In genomic region chr19:10975374-10976036, GRCh38 we compare ENCODE assay signal across 1 cellular context.
TF ChIP-seq lines count a peak whose summit lies in the region.

No MANE protein-coding gene starts in this region.

TF ChIP-seq in endothelial cell of umbilical vein, 7 proteins besides CTCF, POLR2A, EP300 and RAD21:
- TF ChIP-seq MAX (IDR thresholded peaks at IDR 0.05; ENCODE audit: insufficient read depth, insufficient read length): no peak
- no peak for TF ChIP-seq MYC (IDR thresholded peaks at IDR 0.05; ENCODE audit: low read depth, low read length)
- no peak for TF ChIP-seq POLR2AphosphoS5 (IDR thresholded peaks at IDR 0.05; ENCODE audit: insufficient read depth, low read depth, low read length)
- TF ChIP-seq FOS (IDR thresholded peaks at IDR 0.05; ENCODE audit: borderline replicate concordance, insufficient read depth, low read length): no peak
- no peak for TF ChIP-seq GATA2 (IDR thresholded peaks at IDR 0.05; ENCODE audit: insufficient read depth, insufficient read length, low read depth, low read length)
- TF ChIP-seq EZH2 (IDR thresholded peaks at IDR 0.05; ENCODE audit: borderline replicate concordance, low read depth, low read length, severe bottlenecking): no peak
- no peak for TF ChIP-seq JUN (IDR thresholded peaks at IDR 0.05; ENCODE audit: borderline replicate concordance, insufficient read depth, insufficient read length, low read depth)
